ENCODE assay signal across 8 cellular contexts in genomic region chr21:36909901-36910561, GRCh38. TPM values are rescaled to one million over a fixed set of nuclear protein-coding genes. Genes with fewer than 3 reads are reported as not detected.
A peak's percentile ranks its signal among the peaks of the same experiment; 100 is the strongest.
DNase-seq lines count a peak whose midpoint lies in the region; ATAC-seq, FAIRE-seq and TF ChIP-seq lines count a peak whose summit lies in the region.

No MANE protein-coding gene starts in this region.

- H3K36me3 ChIP-seq in Peyer's patch: no peaks in the 10 kb centered on the region

- TF ChIP-seq POLR2A in A549 (IDR thresholded peaks at IDR 0.05; ENCODE audit: low read length) (no peak), Peyer's patch (IDR thresholded peaks at IDR 0.05) (no peak)

- H3K4me1 Mint-ChIP-seq in nephron progenitor cell: peaks cover 45% of the 10 kb centered on the region

- no peak overlapping the region for H3K4me3 Mint-ChIP-seq in nephron progenitor cell

- peaks cover 9% of the 10 kb centered on the region for H3K36me3 Mint-ChIP-seq in nephron progenitor cell (ENCODE audit: low read depth)

- 0 out of 3 replicates have a peak, but pooled peaks cover 4% of the 10 kb centered on the region for H3K9me3 ChIP-seq in A549
- H3K9me3 ChIP-seq in Peyer's patch: no peaks in the 10 kb centered on the region

- peak; percentile 70 for FAIRE-seq in A549 (lab: Jason Lieb, UNC)

- 4% methylated on average over 16 of the region's 16 CpGs for WGBS in A549 (ENCODE audit: missing lambda C conversion rate)

- H3K4me1 ChIP-seq in A549 (peaks cover 43% of the 10 kb centered on the region), Peyer's patch (no peaks in the 10 kb centered on the region)

- ATAC-seq in A549: peak; percentile 81 to 92
- ATAC-seq in HG02588 (IDR thresholded peaks at IDR 0.05; ENCODE audit: unreplicated experiment): no peak

- peak; percentile 96 for TF ChIP-seq EP300 in A549 (IDR thresholded peaks at IDR 0.05)

- no peaks in the 10 kb centered on the region for H3K27me3 Mint-ChIP-seq in nephron progenitor cell (ENCODE audit: low read depth, poor library complexity)

- TF ChIP-seq CTCF in A549 (IDR thresholded peaks at IDR 0.05) (no peak), fibroblast of pulmonary artery (IDR thresholded peaks at IDR 0.05; ENCODE audit: low read length, missing control alignments) (no peak), nephron progenitor cell (IDR thresholded peaks at IDR 0.05) (no peak), Peyer's patch (IDR thresholded peaks at IDR 0.05) (no peak)

- POLR2A ChIA-PET in A549 (lab: Yijun Ruan, JAX): interaction anchor here (0.6 kb wide), 1 partner anchor 26 kb away, joined by 3 read pairs; no protein-coding TSS in a partner anchor

- H3K4me2 ChIP-seq in A549: peak overlapping the region; percentile 62

- H3K27ac Mint-ChIP-seq in nephron progenitor cell: no peak overlapping the region

- peaks cover 3% of the 10 kb centered on the region for H3K9me3 Mint-ChIP-seq in nephron progenitor cell

- TF ChIP-seq RAD21 in A549 (conservative IDR thresholded peaks at IDR 0.05 in 1 of 2, IDR thresholded peaks at IDR 0.05 in 1 of 2): peak in 1 of 2 experiments; percentile 57; a peak in 3 of 5 replicates

- CTCF ChIA-PET in A549 (lab: Yijun Ruan, JAX): interaction anchor here (0.6 to 1.0 kb wide), 2 partner anchors 52 to 209 kb away, joined by 3 read pairs; no protein-coding TSS in a partner anchor

- peak overlapping the region; percentile 93 to 95 for H3K27ac ChIP-seq in A549
- H3K27ac ChIP-seq in Peyer's patch: no peak overlapping the region

- H3K27me3 ChIP-seq in Peyer's patch: no peaks in the 10 kb centered on the region

- DNase-seq in A549 (ENCODE audit: low read depth in 1 of 2, low spot score in 1 of 2): peak; percentile 61 to 98
- peak; percentile 92 for DNase-seq in GM04504 (ENCODE audit: low read depth)
- DNase-seq in SW 1271 (lab: John Stamatoyannopoulos, UW): peak; percentile 27 to 63
- DNase-seq in fibroblast of pulmonary artery (ENCODE audit: low read depth): peak; percentile 99
- DNase-seq in NCI-H2227 treated with DMSO at 0.1 percent for 48 hours (lab: John Stamatoyannopoulos, UW): no peak
- DNase-seq in nephron progenitor cell: no peak
- no peak for DNase-seq in Peyer's patch

- H3K4me3 ChIP-seq in A549: no peak overlapping the region
- no peak overlapping the region for H3K4me3 ChIP-seq in fibroblast of pulmonary artery (replicated peaks; ENCODE audit: low read depth, low read length)
- H3K4me3 ChIP-seq in Peyer's patch: no peak overlapping the region

TF ChIP-seq in A549, 52 proteins besides CTCF, POLR2A, EP300 and RAD21 (continues in another document):
- TF ChIP-seq HES2 (IDR thresholded peaks at IDR 0.05) (peak; percentile 91), CHD2 (IDR thresholded peaks at IDR 0.05; ENCODE audit: low read length, partially characterized antibody) (no peak), POLR2AphosphoS2 (conservative IDR thresholded peaks at IDR 0.05; ENCODE audit: low read length) (no peak), ZNF302 (CRISPR knock-in tag; IDR thresholded peaks at IDR 0.05) (peak; percentile 47; the same call in 1 of the 2 replicates), SREBF2 (IDR thresholded peaks at IDR 0.05) (no peak), KDM1A (IDR thresholded peaks at IDR 0.05; ENCODE audit: low read depth) (no peak), RNF2 (IDR thresholded peaks at IDR 0.05; ENCODE audit: borderline replicate concordance, low read depth) (no peak), HDAC2 (IDR thresholded peaks at IDR 0.05) (no peak), HMGXB4 (CRISPR knock-in tag; IDR thresholded peaks at IDR 0.05; ENCODE audit: borderline replicate concordance) (no peak), RARB (CRISPR knock-in tag; IDR thresholded peaks at IDR 0.05) (peak; percentile 75; the same call in 1 of the 2 replicates), ZSCAN20 (CRISPR knock-in tag; IDR thresholded peaks at IDR 0.05) (peak; percentile 34; the same call in 1 of the 2 replicates), RCOR1 (IDR thresholded peaks at IDR 0.05; ENCODE audit: low read depth, low read length) (no peak), ELK1 (IDR thresholded peaks at IDR 0.05; ENCODE audit: low read depth, low read length) (no peak), FOSB (CRISPR knock-in tag; IDR thresholded peaks at IDR 0.05) (no peak), MYC (IDR thresholded peaks at IDR 0.05; ENCODE audit: borderline replicate concordance, low read length) (no peak), CHD4 (IDR thresholded peaks at IDR 0.05; ENCODE audit: borderline replicate concordance) (no peak), CBX8 (IDR thresholded peaks at IDR 0.05) (no peak), MAFK (IDR thresholded peaks at IDR 0.05; ENCODE audit: partially characterized antibody) (peak; percentile 66), REST (IDR thresholded peaks at IDR 0.05) (no peak), HOXB5 (CRISPR knock-in tag; IDR thresholded peaks at IDR 0.05) (peak; percentile 68; the same call in 1 of the 2 replicates), NPAS2 (CRISPR knock-in tag; IDR thresholded peaks at IDR 0.05; ENCODE audit: borderline replicate concordance) (no peak), GATA3 (IDR thresholded peaks at IDR 0.05; ENCODE audit: borderline replicate concordance) (peak; percentile 97)
- TF ChIP-seq, protein P1, sequence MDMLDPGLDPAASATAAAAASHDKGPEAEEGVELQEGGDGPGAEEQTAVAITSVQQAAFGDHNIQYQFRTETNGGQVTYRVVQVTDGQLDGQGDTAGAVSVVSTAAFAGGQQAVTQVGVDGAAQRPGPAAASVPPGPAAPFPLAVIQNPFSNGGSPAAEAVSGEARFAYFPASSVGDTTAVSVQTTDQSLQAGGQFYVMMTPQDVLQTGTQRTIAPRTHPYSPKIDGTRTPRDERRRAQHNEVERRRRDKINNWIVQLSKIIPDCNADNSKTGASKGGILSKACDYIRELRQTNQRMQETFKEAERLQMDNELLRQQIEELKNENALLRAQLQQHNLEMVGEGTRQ (IDR thresholded peaks at IDR 0.05): no peak
- TF ChIP-seq, protein P2, sequence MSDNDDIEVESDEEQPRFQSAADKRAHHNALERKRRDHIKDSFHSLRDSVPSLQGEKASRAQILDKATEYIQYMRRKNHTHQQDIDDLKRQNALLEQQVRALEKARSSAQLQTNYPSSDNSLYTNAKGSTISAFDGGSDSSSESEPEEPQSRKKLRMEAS (IDR thresholded peaks at IDR 0.05): peak; percentile 55

RNA-seq across cellular contexts. Expression of gene HLCS, which starts 56.4 kb away (rescaled TPM):
- polyA plus RNA-seq in A549 (2011; rRNA removed) (23.1 and 24.3 TPM in 2 replicates), A549 (2017; fragmentation: RNase III; extraction: RNeasy Plus Mini Kit Qiagen cat#74134 plus additional on column Dnase treatment) (7.6 to 9.0 TPM (median 8.4 TPM) in 3 replicates)
- polyA plus RNA-seq in A549 (2012; cell fraction: cytosol; rRNA removed): 4.3 and 4.8 TPM in 2 replicates
- polyA plus RNA-seq in A549 (2012; cell fraction: nucleus; rRNA removed): 4.8 and 6.9 TPM in 2 replicates
- polyA minus RNA-seq in A549 (2011; rRNA and poly(A)+ RNA removed): 24.9 and 27.6 TPM in 2 replicates
- total RNA-seq in Peyer's patch: 10 to 100 TPM; 14.9 to 27.9 (median 24.3) TPM

Comparison
In these comparisons a context has a peak if more than half of its experiments do, and no peak if none do; other contexts are left out.
1. DNase-seq: peak in A549 (2 of 2), GM04504 (single experiment), SW 1271 (2 of 2) and fibroblast of pulmonary artery (single experiment); none in NCI-H2227 treated with DMSO at 0.1 percent for 48 hours (single experiment), nephron progenitor cell (single experiment) and Peyer's patch (0 of 3).
2. H3K27ac ChIP-seq: peak in A549 (2 of 2); none in Peyer's patch (0 of 4).